ENCODE assay signal across 29 cellular contexts in the genomic region with DNA sequence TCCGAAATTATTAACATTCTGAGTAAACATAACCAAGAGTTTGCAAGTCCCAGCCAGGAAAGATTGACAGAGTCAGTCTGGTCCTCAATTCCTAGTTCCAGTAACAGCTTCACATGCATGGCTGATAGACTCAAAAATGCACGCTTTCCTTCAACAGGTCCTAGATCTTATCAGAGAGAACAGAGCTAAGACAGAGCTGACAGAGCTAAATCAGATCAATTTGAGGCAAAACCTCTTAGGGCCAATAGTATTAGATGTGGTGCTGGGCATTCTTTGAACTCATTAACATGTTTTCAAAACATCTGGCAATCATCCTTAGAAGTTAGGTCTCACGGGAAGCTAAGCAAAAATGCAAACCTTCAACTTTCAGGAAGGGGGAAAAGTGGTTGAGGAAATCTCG.
"Had no signal": no experiment of that assay in that cellular context is flagged by ENCODE, and none has a peak within 500 bp of the region (broad histone marks: within the 10 kb centered on the region; RNA-seq: fewer than 3 reads in every experiment).

No MANE protein-coding gene starts in this region.

- H3K27ac Mint-ChIP-seq: activated CD4-positive, alpha-beta memory T cell treated with anti-CD3 and anti-CD28 coated beads for 36 hours; activated CD4-positive, alpha-beta T cell treated with anti-CD3 and anti-CD28 coated beads, Interleukin-2, amount 10 ng/mL, durations not matched to agents 24 days and 14 days; activated naive CD4-positive, alpha-beta T cell treated with anti-CD3 and anti-CD28 coated beads, Interleukin-2, amount 50 U/mL, for 24 hours; activated naive CD8-positive, alpha-beta T cell treated with anti-CD3 and anti-CD28 coated beads, Interleukin-2, amount 50 U/mL, for 24 hours; activated T-cell treated with anti-CD3 and anti-CD28 coated beads, Interleukin-2, amount 50 U/mL, for 24 hours; naive thymus-derived CD8-positive, alpha-beta T cell; T-helper 17 cell had no signal

- H3K4me1 Mint-ChIP-seq: activated CD4-positive, alpha-beta T cell treated with anti-CD3 and anti-CD28 coated beads, Interleukin-2, amount 10 ng/mL, durations not matched to agents 24 days and 14 days; activated naive CD4-positive, alpha-beta T cell treated with anti-CD3 and anti-CD28 coated beads, Interleukin-2, amount 50 U/mL, for 24 hours; activated naive CD8-positive, alpha-beta T cell treated with anti-CD3 and anti-CD28 coated beads, Interleukin-2, amount 50 U/mL, for 24 hours; activated T-helper 17 cell treated with anti-CD3 and anti-CD28 coated beads, Interleukin-2, amount 50 U/mL, for 72 hours had no signal

- H3K27me3 ChIP-seq: right lobe of liver, testis, transverse colon, vagina had no signal

- H3K27me3 Mint-ChIP-seq: activated CD4-positive, alpha-beta memory T cell treated with anti-CD3 and anti-CD28 coated beads for 36 hours; activated CD4-positive, alpha-beta T cell treated with anti-CD3 and anti-CD28 coated beads, Interleukin-2, amount 10 ng/mL, durations not matched to agents 24 days and 14 days; activated naive CD4-positive, alpha-beta T cell treated with anti-CD3 and anti-CD28 coated beads, Interleukin-2, amount 50 U/mL, for 24 hours; activated naive CD8-positive, alpha-beta T cell treated with anti-CD3 and anti-CD28 coated beads, Interleukin-2, amount 50 U/mL, for 24 hours; activated T-helper 17 cell treated with anti-CD3 and anti-CD28 coated beads, Interleukin-2, amount 50 U/mL, for 72 hours; T-helper 17 cell had no signal

- H3K4me3 ChIP-seq: right lobe of liver, testis, transverse colon, vagina had no signal

- H3K9me3 ChIP-seq: right lobe of liver, testis, transverse colon, vagina had no signal

- H3K9me3 Mint-ChIP-seq: activated CD4-positive, alpha-beta memory T cell treated with anti-CD3 and anti-CD28 coated beads for 36 hours; activated naive CD4-positive, alpha-beta T cell treated with anti-CD3 and anti-CD28 coated beads, Interleukin-2, amount 50 U/mL, for 24 hours; activated naive CD8-positive, alpha-beta T cell treated with anti-CD3 and anti-CD28 coated beads, Interleukin-2, amount 50 U/mL, for 24 hours; activated T-cell treated with anti-CD3 and anti-CD28 coated beads, Interleukin-2, amount 50 U/mL, for 24 hours; activated T-helper 17 cell treated with anti-CD3 and anti-CD28 coated beads, Interleukin-2, amount 50 U/mL, for 72 hours; neural crest cell had no signal

- H3K4me1 ChIP-seq: testis, transverse colon, vagina had no signal

- H3K4me3 Mint-ChIP-seq: activated CD4-positive, alpha-beta memory T cell treated with anti-CD3 and anti-CD28 coated beads for 36 hours; activated CD4-positive, alpha-beta T cell treated with anti-CD3 and anti-CD28 coated beads, Interleukin-2, amount 10 ng/mL, durations not matched to agents 24 days and 14 days; activated naive CD4-positive, alpha-beta T cell treated with anti-CD3 and anti-CD28 coated beads, Interleukin-2, amount 50 U/mL, for 24 hours; activated naive CD8-positive, alpha-beta T cell treated with anti-CD3 and anti-CD28 coated beads, Interleukin-2, amount 50 U/mL, for 24 hours; activated T-cell treated with anti-CD3 and anti-CD28 coated beads, Interleukin-2, amount 50 U/mL, for 24 hours; activated T-helper 17 cell treated with anti-CD3 and anti-CD28 coated beads, Interleukin-2, amount 50 U/mL, for 72 hours; naive thymus-derived CD8-positive, alpha-beta T cell; neural crest cell; T-helper 17 cell had no signal

- FAIRE-seq: colon, endometrium, kidney had no signal

- ATAC-seq: activated naive CD8-positive, alpha-beta T cell treated with anti-CD3 and anti-CD28 coated beads, Interleukin-2, amount 50 U/mL, for 24 hours; activated T-helper 17 cell treated with anti-CD3 and anti-CD28 coated beads, Interleukin-2, amount 50 U/mL, for 72 hours; naive thymus-derived CD8-positive, alpha-beta T cell; stimulated activated naive CD8-positive, alpha-beta T cell treated with anti-CD3 and anti-CD28 coated beads, Interleukin-15, Interleukin-2, amounts not matched to agents 100 U/mL and 50 U/mL, for 24 hours; T-helper 17 cell had no signal

- DNase-seq: activated CD4-positive, alpha-beta memory T cell treated with anti-CD3 and anti-CD28 coated beads for 36 hours; activated CD4-positive, alpha-beta T cell treated with anti-CD3 and anti-CD28 coated beads, Interleukin-2, amount 10 ng/mL, durations not matched to agents 24 days and 14 days; activated CD4-positive, CD25-positive, alpha-beta regulatory T cell treated with anti-CD3 and anti-CD28 coated beads, Interleukin-2, amount 50 U/mL, for 72 hours; activated CD8-positive, alpha-beta memory T cell treated with anti-CD3 and anti-CD28 coated beads, Interleukin-2, amount 50 U/mL, for 4 hours; activated naive CD8-positive, alpha-beta T cell treated with anti-CD3 and anti-CD28 coated beads, Interleukin-2, amount 50 U/mL, for 24 hours; activated T-cell treated with anti-CD3 and anti-CD28 coated beads, Interleukin-2, amount 50 U/mL, for 24 hours; dermis blood vessel endothelial cell; effector CD8-positive, alpha-beta T cell; head of caudate nucleus; hippocampal formation; kidney; midbrain; naive thymus-derived CD8-positive, alpha-beta T cell; occipital lobe; posterior cingulate gyrus; right lobe of liver; stimulated activated CD4-positive, alpha-beta T cell treated with anti-CD3 and anti-CD28 coated beads, Interleukin-4, amount 100 ng/mL, for 1 hour; stimulated activated naive CD8-positive, alpha-beta T cell treated with anti-CD3 and anti-CD28 coated beads, Interleukin-15, Interleukin-2, amounts not matched to agents 100 U/mL and 50 U/mL, for 24 hours; T-helper 17 cell; T1000; testis; transverse colon had no signal

- H3K36me3 ChIP-seq: right lobe of liver, transverse colon, vagina had no signal

- H3K27ac ChIP-seq: epithelial cell of prostate, right lobe of liver, testis, transverse colon, vagina had no signal

- H3K36me3 Mint-ChIP-seq: activated CD4-positive, alpha-beta memory T cell treated with anti-CD3 and anti-CD28 coated beads for 36 hours; activated naive CD4-positive, alpha-beta T cell treated with anti-CD3 and anti-CD28 coated beads, Interleukin-2, amount 50 U/mL, for 24 hours; naive thymus-derived CD8-positive, alpha-beta T cell had no signal
